ENCODE assay signal across 2 cellular contexts in the genomic region with DNA sequence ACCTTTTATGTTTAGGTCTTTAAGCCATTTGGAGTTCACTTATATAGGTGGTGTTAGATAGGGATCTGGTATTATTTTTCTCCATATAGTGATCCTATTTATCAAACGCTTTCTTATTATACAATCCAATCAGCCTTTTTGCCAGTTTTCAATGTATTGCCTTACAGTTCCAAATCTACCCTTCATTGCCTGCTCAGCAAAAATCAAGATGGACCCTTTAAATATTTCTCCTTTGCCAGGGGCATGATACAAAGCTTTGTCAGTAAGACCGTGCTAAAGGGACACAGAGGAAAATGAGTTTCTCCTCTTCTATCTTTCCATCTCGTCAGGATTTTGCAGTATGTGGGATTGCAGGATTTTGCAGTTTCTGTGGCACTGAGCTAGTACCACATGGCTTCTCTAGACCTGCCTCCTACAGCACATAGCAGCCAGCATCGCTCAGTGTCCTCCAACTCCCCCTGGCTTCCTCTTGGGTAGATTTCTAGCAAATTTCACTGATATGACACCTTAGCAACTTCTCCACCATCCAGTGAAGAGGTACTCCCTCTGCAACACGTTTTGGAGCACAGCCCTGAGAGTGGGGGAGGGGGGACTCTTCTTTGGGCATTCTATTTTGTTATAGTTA.
TF ChIP-seq lines count a peak whose summit lies in the region.

No MANE protein-coding gene starts in this region.

TF ChIP-seq in A549, 52 proteins besides CTCF, POLR2A, EP300 and RAD21:
- TF ChIP-seq MAFK (IDR thresholded peaks at IDR 0.05; ENCODE audit: partially characterized antibody) (peak; percentile 60), SREBF2 (IDR thresholded peaks at IDR 0.05) (no peak), RCOR1 (IDR thresholded peaks at IDR 0.05; ENCODE audit: low read depth, low read length) (no peak)
- TF ChIP-seq, protein P1, sequence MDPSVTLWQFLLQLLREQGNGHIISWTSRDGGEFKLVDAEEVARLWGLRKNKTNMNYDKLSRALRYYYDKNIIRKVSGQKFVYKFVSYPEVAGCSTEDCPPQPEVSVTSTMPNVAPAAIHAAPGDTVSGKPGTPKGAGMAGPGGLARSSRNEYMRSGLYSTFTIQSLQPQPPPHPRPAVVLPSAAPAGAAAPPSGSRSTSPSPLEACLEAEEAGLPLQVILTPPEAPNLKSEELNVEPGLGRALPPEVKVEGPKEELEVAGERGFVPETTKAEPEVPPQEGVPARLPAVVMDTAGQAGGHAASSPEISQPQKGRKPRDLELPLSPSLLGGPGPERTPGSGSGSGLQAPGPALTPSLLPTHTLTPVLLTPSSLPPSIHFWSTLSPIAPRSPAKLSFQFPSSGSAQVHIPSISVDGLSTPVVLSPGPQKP (IDR thresholded peaks at IDR 0.05; ENCODE audit: low read depth, low read length): no peak

TF ChIP-seq in H1, 55 proteins besides CTCF, POLR2A, EP300 and RAD21:
- no peak for TF ChIP-seq CBX5 (IDR thresholded peaks at IDR 0.05; ENCODE audit: low read depth, low read length)
